Comparison of ENCODE assay signal across 1 cellular context in the genomic region with DNA sequence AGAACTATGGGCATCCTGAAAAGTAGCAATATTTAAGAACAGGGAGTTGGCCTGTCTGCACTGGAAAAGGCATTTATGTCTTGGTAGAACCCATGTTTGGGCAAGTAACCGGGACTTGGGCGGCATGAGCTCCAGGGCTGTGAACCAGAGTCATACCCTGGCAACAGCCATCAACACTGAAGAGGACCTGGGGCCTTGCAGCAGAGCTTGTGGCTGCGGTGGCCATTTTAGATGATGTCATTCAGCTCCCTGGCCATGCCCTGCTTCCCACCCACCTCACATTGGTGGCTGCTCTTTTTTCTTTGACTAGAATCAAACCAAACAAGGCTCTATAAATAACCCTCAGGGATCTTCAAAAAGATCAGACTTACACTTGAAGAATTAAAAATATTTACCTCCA.
TF ChIP-seq lines count a peak whose summit lies in the region.

No MANE protein-coding gene starts in this region.

TF ChIP-seq in HCT116, 20 proteins besides CTCF, POLR2A, EP300 and RAD21 (continued from another document):
- TF ChIP-seq, protein P1, sequence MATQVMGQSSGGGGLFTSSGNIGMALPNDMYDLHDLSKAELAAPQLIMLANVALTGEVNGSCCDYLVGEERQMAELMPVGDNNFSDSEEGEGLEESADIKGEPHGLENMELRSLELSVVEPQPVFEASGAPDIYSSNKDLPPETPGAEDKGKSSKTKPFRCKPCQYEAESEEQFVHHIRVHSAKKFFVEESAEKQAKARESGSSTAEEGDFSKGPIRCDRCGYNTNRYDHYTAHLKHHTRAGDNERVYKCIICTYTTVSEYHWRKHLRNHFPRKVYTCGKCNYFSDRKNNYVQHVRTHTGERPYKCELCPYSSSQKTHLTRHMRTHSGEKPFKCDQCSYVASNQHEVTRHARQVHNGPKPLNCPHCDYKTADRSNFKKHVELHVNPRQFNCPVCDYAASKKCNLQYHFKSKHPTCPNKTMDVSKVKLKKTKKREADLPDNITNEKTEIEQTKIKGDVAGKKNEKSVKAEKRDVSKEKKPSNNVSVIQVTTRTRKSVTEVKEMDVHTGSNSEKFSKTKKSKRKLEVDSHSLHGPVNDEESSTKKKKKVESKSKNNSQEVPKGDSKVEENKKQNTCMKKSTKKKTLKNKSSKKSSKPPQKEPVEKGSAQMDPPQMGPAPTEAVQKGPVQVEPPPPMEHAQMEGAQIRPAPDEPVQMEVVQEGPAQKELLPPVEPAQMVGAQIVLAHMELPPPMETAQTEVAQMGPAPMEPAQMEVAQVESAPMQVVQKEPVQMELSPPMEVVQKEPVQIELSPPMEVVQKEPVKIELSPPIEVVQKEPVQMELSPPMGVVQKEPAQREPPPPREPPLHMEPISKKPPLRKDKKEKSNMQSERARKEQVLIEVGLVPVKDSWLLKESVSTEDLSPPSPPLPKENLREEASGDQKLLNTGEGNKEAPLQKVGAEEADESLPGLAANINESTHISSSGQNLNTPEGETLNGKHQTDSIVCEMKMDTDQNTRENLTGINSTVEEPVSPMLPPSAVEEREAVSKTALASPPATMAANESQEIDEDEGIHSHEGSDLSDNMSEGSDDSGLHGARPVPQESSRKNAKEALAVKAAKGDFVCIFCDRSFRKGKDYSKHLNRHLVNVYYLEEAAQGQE (IDR thresholded peaks at IDR 0.05; ENCODE audit: low read depth) = no peak
- TF ChIP-seq POLR2AphosphoS5 (IDR thresholded peaks at IDR 0.05; ENCODE audit: low read depth, low read length) (no peak), EGR1 (IDR thresholded peaks at IDR 0.05; ENCODE audit: low read depth) (no peak), YY1 (IDR thresholded peaks at IDR 0.05; ENCODE audit: extremely low read depth, insufficient replicate concordance, low read depth, low read length) (no peak), CEBPB (IDR thresholded peaks at IDR 0.05; ENCODE audit: low read depth) (no peak), EZH2 (IDR thresholded peaks at IDR 0.05) (no peak), TCF7L2 (IDR thresholded peaks at IDR 0.05; ENCODE audit: borderline replicate concordance, extremely low read depth, insufficient read depth, insufficient read length) (no peak), EZH2phosphoT487 (IDR thresholded peaks at IDR 0.05; ENCODE audit: borderline replicate concordance) (no peak), CBX3 (IDR thresholded peaks at IDR 0.05; ENCODE audit: low read depth) (no peak), FOSL1 (IDR thresholded peaks at IDR 0.05; ENCODE audit: low read depth) (no peak), ZNF274 (IDR thresholded peaks at IDR 0.05; ENCODE audit: low read depth, low read length) (no peak), ELF1 (IDR thresholded peaks at IDR 0.05; ENCODE audit: borderline replicate concordance, low read depth) (no peak)
- TF ChIP-seq, protein P2, sequence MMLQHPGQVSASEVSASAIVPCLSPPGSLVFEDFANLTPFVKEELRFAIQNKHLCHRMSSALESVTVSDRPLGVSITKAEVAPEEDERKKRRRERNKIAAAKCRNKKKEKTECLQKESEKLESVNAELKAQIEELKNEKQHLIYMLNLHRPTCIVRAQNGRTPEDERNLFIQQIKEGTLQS (IDR thresholded peaks at IDR 0.05) = no peak
- TF ChIP-seq, protein P3, sequence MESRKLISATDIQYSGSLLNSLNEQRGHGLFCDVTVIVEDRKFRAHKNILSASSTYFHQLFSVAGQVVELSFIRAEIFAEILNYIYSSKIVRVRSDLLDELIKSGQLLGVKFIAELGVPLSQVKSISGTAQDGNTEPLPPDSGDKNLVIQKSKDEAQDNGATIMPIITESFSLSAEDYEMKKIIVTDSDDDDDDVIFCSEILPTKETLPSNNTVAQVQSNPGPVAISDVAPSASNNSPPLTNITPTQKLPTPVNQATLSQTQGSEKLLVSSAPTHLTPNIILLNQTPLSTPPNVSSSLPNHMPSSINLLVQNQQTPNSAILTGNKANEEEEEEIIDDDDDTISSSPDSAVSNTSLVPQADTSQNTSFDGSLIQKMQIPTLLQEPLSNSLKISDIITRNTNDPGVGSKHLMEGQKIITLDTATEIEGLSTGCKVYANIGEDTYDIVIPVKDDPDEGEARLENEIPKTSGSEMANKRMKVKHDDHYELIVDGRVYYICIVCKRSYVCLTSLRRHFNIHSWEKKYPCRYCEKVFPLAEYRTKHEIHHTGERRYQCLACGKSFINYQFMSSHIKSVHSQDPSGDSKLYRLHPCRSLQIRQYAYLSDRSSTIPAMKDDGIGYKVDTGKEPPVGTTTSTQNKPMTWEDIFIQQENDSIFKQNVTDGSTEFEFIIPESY (IDR thresholded peaks at IDR 0.05; ENCODE audit: extremely low read depth, insufficient replicate concordance, low read length) = no peak
